ENCODE assay signal across 1 cellular context in the genomic region with DNA sequence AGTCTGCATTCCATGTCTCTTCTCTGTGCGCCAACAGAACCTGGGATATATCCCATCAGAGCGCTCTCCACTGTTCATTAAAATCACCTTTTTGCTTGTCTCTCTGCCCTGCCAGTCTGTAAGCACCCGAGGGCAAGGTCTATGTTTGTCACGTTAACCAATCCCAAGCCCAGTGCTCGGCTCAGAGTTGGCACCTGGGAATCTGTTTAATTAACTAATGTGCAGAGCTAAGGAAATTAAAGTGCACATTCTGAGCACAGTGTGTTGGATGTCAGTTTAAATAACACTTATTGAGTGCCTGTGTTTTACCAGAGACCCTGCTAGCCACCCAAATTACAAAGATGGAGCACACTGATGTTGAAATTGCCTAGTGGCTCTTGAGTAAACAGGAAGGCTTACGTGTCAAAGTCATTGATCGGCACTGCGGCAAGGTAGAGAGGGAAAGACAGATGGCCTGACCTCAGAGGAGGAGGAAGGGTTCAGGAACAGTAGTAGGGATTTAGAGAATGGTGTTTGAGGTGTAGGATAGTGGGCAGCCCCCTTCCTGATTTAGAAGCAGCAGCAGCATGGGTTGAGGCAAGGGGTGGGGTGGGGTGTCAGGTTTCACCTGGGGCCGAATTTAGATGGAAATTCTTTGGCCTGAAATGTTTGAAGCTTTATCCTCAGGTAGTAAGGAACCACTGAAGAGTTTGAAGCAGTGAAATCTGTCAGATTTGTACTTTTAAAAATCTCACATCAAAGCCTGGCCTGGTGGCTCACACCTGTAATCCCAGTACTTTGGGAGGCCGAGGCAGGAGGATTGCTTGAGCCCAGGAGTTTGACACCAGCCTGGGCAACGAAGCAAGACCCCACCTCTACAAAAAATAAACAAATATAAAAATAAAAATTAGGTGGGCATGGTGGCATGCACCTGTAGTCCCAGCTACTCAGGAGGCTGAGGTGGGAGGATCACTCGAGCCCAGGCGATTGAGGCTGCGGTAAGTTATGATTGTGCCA.
A peak's percentile ranks its signal among the peaks of the same experiment; 100 is the strongest.
TF ChIP-seq lines count a peak whose summit lies in the region.

No MANE protein-coding gene starts in this region.

TF ChIP-seq in HepG2, 621 proteins besides CTCF, POLR2A, EP300 and RAD21 (continued from another document and continues in another):
- TF ChIP-seq, protein P1, sequence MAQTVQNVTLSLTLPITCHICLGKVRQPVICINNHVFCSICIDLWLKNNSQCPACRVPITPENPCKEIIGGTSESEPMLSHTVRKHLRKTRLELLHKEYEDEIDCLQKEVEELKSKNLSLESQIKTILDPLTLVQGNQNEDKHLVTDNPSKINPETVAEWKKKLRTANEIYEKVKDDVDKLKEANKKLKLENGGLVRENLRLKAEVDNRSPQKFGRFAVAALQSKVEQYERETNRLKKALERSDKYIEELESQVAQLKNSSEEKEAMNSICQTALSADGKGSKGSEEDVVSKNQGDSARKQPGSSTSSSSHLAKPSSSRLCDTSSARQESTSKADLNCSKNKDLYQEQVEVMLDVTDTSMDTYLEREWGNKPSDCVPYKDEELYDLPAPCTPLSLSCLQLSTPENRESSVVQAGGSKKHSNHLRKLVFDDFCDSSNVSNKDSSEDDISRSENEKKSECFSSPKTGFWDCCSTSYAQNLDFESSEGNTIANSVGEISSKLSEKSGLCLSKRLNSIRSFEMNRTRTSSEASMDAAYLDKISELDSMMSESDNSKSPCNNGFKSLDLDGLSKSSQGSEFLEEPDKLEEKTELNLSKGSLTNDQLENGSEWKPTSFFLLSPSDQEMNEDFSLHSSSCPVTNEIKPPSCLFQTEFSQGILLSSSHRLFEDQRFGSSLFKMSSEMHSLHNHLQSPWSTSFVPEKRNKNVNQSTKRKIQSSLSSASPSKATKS (CRISPR knock-in tag; IDR thresholded peaks at IDR 0.05): no peak
- TF ChIP-seq CAMTA2 (CRISPR knock-in tag; IDR thresholded peaks at IDR 0.05; ENCODE audit: borderline replicate concordance) (no peak), ZNF207 (IDR thresholded peaks at IDR 0.05; ENCODE audit: borderline replicate concordance) (no peak), CENPT (CRISPR knock-in tag; IDR thresholded peaks at IDR 0.05; ENCODE audit: low read depth) (no peak), ZBTB10 (CRISPR knock-in tag; IDR thresholded peaks at IDR 0.05; ENCODE audit: borderline replicate concordance) (no peak), NCOA1 (CRISPR knock-in tag; IDR thresholded peaks at IDR 0.05) (no peak), ZNF296 (CRISPR knock-in tag; conservative IDR thresholded peaks at IDR 0.05) (no peak), ZNF766 (CRISPR knock-in tag; IDR thresholded peaks at IDR 0.05; ENCODE audit: borderline replicate concordance) (peak; percentile 27; the same call in 1 of the 2 replicates), ZBTB8A (CRISPR knock-in tag; IDR thresholded peaks at IDR 0.05; ENCODE audit: borderline replicate concordance, low read depth) (no peak), ELF4 (CRISPR knock-in tag; IDR thresholded peaks at IDR 0.05; ENCODE audit: borderline replicate concordance) (no peak), ZNF770 (CRISPR knock-in tag; IDR thresholded peaks at IDR 0.05) (0 out of 2 replicates have a peak, but pooled peaks have one; percentile 39), ISX (CRISPR knock-in tag; conservative IDR thresholded peaks at IDR 0.05) (no peak), KMT2B (CRISPR knock-in tag; IDR thresholded peaks at IDR 0.05) (peak; percentile 57), CREB1 (IDR thresholded peaks at IDR 0.05) (peak; percentile 75), CREB1 (CRISPR knock-in tag; IDR thresholded peaks at IDR 0.05) (peak; percentile 95), ZNF761 (CRISPR knock-in tag; conservative IDR thresholded peaks at IDR 0.05) (no peak), BCLAF1 (IDR thresholded peaks at IDR 0.05) (no peak), ERF (CRISPR knock-in tag; IDR thresholded peaks at IDR 0.05) (peak; percentile 81), NONO (IDR thresholded peaks at IDR 0.05) (no peak), NONO (CRISPR knock-in tag; conservative IDR thresholded peaks at IDR 0.05) (peak; percentile 76), RARG (CRISPR knock-in tag; IDR thresholded peaks at IDR 0.05; ENCODE audit: low read depth) (no peak), CCDC6 (CRISPR knock-in tag; IDR thresholded peaks at IDR 0.05) (0 out of 2 replicates have a peak, but pooled peaks have one; percentile 58), GTF3A (CRISPR knock-in tag; conservative IDR thresholded peaks at IDR 0.05) (no peak), ZNF879 (CRISPR knock-in tag; IDR thresholded peaks at IDR 0.05) (no peak), ZNF230 (CRISPR knock-in tag; IDR thresholded peaks at IDR 0.05) (no peak), HOXA9 (CRISPR knock-in tag; IDR thresholded peaks at IDR 0.05; ENCODE audit: borderline replicate concordance) (no peak)
- TF ChIP-seq, protein P2, sequence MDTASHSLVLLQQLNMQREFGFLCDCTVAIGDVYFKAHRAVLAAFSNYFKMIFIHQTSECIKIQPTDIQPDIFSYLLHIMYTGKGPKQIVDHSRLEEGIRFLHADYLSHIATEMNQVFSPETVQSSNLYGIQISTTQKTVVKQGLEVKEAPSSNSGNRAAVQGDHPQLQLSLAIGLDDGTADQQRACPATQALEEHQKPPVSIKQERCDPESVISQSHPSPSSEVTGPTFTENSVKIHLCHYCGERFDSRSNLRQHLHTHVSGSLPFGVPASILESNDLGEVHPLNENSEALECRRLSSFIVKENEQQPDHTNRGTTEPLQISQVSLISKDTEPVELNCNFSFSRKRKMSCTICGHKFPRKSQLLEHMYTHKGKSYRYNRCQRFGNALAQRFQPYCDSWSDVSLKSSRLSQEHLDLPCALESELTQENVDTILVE (CRISPR knock-in tag; IDR thresholded peaks at IDR 0.05): no peak
- TF ChIP-seq, protein P3, sequence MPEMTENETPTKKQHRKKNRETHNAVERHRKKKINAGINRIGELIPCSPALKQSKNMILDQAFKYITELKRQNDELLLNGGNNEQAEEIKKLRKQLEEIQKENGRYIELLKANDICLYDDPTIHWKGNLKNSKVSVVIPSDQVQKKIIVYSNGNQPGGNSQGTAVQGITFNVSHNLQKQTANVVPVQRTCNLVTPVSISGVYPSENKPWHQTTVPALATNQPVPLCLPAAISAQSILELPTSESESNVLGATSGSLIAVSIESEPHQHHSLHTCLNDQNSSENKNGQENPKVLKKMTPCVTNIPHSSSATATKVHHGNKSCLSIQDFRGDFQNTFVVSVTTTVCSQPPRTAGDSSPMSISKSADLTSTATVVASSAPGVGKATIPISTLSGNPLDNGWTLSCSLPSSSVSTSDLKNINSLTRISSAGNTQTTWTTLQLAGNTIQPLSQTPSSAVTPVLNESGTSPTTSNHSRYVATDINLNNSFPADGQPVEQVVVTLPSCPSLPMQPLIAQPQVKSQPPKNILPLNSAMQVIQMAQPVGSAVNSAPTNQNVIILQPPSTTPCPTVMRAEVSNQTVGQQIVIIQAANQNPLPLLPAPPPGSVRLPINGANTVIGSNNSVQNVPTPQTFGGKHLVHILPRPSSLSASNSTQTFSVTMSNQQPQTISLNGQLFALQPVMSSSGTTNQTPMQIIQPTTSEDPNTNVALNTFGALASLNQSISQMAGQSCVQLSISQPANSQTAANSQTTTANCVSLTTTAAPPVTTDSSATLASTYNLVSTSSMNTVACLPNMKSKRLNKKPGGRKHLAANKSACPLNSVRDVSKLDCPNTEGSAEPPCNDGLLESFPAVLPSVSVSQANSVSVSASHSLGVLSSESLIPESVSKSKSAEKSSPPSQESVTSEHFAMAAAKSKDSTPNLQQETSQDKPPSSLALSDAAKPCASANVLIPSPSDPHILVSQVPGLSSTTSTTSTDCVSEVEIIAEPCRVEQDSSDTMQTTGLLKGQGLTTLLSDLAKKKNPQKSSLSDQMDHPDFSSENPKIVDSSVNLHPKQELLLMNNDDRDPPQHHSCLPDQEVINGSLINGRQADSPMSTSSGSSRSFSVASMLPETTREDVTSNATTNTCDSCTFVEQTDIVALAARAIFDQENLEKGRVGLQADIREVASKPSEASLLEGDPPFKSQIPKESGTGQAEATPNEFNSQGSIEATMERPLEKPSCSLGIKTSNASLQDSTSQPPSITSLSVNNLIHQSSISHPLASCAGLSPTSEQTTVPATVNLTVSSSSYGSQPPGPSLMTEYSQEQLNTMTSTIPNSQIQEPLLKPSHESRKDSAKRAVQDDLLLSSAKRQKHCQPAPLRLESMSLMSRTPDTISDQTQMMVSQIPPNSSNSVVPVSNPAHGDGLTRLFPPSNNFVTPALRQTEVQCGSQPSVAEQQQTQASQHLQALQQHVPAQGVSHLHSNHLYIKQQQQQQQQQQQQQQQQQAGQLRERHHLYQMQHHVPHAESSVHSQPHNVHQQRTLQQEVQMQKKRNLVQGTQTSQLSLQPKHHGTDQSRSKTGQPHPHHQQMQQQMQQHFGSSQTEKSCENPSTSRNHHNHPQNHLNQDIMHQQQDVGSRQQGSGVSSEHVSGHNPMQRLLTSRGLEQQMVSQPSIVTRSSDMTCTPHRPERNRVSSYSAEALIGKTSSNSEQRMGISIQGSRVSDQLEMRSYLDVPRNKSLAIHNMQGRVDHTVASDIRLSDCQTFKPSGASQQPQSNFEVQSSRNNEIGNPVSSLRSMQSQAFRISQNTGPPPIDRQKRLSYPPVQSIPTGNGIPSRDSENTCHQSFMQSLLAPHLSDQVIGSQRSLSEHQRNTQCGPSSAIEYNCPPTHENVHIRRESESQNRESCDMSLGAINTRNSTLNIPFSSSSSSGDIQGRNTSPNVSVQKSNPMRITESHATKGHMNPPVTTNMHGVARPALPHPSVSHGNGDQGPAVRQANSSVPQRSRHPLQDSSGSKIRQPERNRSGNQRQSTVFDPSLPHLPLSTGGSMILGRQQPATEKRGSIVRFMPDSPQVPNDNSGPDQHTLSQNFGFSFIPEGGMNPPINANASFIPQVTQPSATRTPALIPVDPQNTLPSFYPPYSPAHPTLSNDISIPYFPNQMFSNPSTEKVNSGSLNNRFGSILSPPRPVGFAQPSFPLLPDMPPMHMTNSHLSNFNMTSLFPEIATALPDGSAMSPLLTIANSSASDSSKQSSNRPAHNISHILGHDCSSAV (CRISPR knock-in tag; IDR thresholded peaks at IDR 0.05; ENCODE audit: borderline replicate concordance): no peak
- TF ChIP-seq, protein P4, sequence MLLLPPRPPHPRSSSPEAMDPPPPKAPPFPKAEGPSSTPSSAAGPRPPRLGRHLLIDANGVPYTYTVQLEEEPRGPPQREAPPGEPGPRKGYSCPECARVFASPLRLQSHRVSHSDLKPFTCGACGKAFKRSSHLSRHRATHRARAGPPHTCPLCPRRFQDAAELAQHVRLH (CRISPR knock-in tag; IDR thresholded peaks at IDR 0.05; ENCODE audit: borderline replicate concordance, low read depth): peak; percentile 66; the same call in 1 of the 2 replicates
- TF ChIP-seq, protein P5, sequence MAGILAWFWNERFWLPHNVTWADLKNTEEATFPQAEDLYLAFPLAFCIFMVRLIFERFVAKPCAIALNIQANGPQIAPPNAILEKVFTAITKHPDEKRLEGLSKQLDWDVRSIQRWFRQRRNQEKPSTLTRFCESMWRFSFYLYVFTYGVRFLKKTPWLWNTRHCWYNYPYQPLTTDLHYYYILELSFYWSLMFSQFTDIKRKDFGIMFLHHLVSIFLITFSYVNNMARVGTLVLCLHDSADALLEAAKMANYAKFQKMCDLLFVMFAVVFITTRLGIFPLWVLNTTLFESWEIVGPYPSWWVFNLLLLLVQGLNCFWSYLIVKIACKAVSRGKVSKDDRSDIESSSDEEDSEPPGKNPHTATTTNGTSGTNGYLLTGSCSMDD (CRISPR knock-in tag; IDR thresholded peaks at IDR 0.05): no peak
- TF ChIP-seq, protein P6, sequence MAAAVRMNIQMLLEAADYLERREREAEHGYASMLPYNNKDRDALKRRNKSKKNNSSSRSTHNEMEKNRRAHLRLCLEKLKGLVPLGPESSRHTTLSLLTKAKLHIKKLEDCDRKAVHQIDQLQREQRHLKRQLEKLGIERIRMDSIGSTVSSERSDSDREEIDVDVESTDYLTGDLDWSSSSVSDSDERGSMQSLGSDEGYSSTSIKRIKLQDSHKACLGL (CRISPR knock-in tag; IDR thresholded peaks at IDR 0.05): no peak
